Comparison of ENCODE assay signal across 1 cellular context in genomic region chr2:19936203-19936602, GRCh38.
TF ChIP-seq lines count a peak whose summit lies in the region.

No MANE protein-coding gene starts in this region.

TF ChIP-seq in K562, 482 proteins besides CTCF, POLR2A, EP300 and RAD21:
- no peak for TF ChIP-seq HES1 (IDR thresholded peaks at IDR 0.05; ENCODE audit: low read depth)
- no peak for TF ChIP-seq E4F1 (CRISPR knock-in tag; IDR thresholded peaks at IDR 0.05; ENCODE audit: borderline replicate concordance)
- TF ChIP-seq FOXP1 (CRISPR knock-in tag; IDR thresholded peaks at IDR 0.05), result no peak
- TF ChIP-seq ZNF354B (CRISPR knock-in tag; IDR thresholded peaks at IDR 0.05), result no peak
- TF ChIP-seq FOS (IDR thresholded peaks at IDR 0.05; ENCODE audit: extremely low read depth, insufficient read length), result no peak
- TF ChIP-seq HCFC1 (IDR thresholded peaks at IDR 0.05; ENCODE audit: low read depth, low read length), result no peak
- no peak for TF ChIP-seq MTA1 (IDR thresholded peaks at IDR 0.05; ENCODE audit: borderline replicate concordance)
- no peak for TF ChIP-seq POLR2AphosphoS2 (IDR thresholded peaks at IDR 0.05; ENCODE audit: low read length)
- no peak for TF ChIP-seq ZBTB26 (CRISPR knock-in tag; IDR thresholded peaks at IDR 0.05)
- TF ChIP-seq ZNF318 (IDR thresholded peaks at IDR 0.05; ENCODE audit: borderline replicate concordance in 1 of 2, low read depth in 1 of 2), result no peak
- no peak for TF ChIP-seq TOE1 (IDR thresholded peaks at IDR 0.05; ENCODE audit: borderline replicate concordance)
- TF ChIP-seq TOE1 (CRISPR knock-in tag; IDR thresholded peaks at IDR 0.05; ENCODE audit: borderline replicate concordance, low read depth), result no peak
- no peak for TF ChIP-seq ELK3 (CRISPR knock-in tag; IDR thresholded peaks at IDR 0.05)
- TF ChIP-seq HIVEP1 (CRISPR knock-in tag; IDR thresholded peaks at IDR 0.05), result no peak
- no peak for TF ChIP-seq NR2C2 (CRISPR knock-in tag; IDR thresholded peaks at IDR 0.05)
- no peak for TF ChIP-seq NR2C2 (tag; IDR thresholded peaks at IDR 0.05)
- no peak for TF ChIP-seq ZNF644 (tag; IDR thresholded peaks at IDR 0.05; ENCODE audit: low read depth)
- no peak for TF ChIP-seq MYC (IDR thresholded peaks at IDR 0.05; ENCODE audit: low read depth, low read length)
- TF ChIP-seq MYC (CRISPR knock-in tag; IDR thresholded peaks at IDR 0.05; ENCODE audit: borderline replicate concordance, low read depth), result no peak
TF ChIP-seq in K562: peak in this region for 0.
